In genomic region chr2:27681844-27682243, GRCh38 we compare ENCODE assay signal across 12 cellular contexts. TPM values are rescaled to one million over a fixed set of nuclear protein-coding genes. Genes with fewer than 3 reads are reported as not detected.
DNase-seq lines count a peak whose midpoint lies in the region; ATAC-seq, FAIRE-seq and TF ChIP-seq lines count a peak whose summit lies in the region.
"Had no signal": no experiment of that assay in that cellular context is flagged by ENCODE, and none has a peak within 500 bp of the region (broad histone marks: within the 10 kb centered on the region; RNA-seq: fewer than 3 reads in every experiment).

No MANE protein-coding gene starts in this region.

- H4K5ac ChIP-seq in H9 (ENCODE audit: insufficient read length, low read depth, low read length): no peak overlapping the region

- H3K9me3 Mint-ChIP-seq in Calu3 (ENCODE audit: low read depth, unreplicated experiment) (no peaks in the 10 kb centered on the region), H9 (no peaks in the 10 kb centered on the region)

- dilution Hi-C loops in endothelial cell of umbilical vein (cut with MboI; ENCODE audit: extremely low pct_ligation_motif_present, low sequenced_read_pairs): no loop called here

- H3K18ac ChIP-seq in H9 (ENCODE audit: insufficient read length, low read depth, low read length): no peak overlapping the region

- H4K91ac ChIP-seq in H9 (ENCODE audit: insufficient read length, low read depth, low read length): no peak overlapping the region

- H3K36me3 ChIP-seq in endothelial cell of umbilical vein (ENCODE audit: control insufficient read depth in 2 of 2, extremely low read depth in 1 of 2, insufficient read depth in 2 of 2, low read length in 2 of 2) (peaks cover 5 to 12% of the 10 kb centered on the region in 2 experiments), pancreas (peaks cover 0 to 37% (median 0%) of the 10 kb centered on the region in 3 donors)

- no peak overlapping the region for H3K4me3 ChIP-seq in endothelial cell of umbilical vein (replicated peaks in 1 of 3; ENCODE audit: insufficient read depth in 1 of 3, low read depth in 1 of 3, low read length in 3 of 3)
- no peak overlapping the region for H3K4me3 ChIP-seq in pancreas
- H3K4me3 ChIP-seq: lung had no signal

- H3K56ac ChIP-seq in H9 (ENCODE audit: insufficient read length, low read depth, low read length): no peak overlapping the region

- CTCF ChIA-PET in Calu3 (lab: Charles Lee) (interaction anchor here (0.6 to 2.9 kb wide), 21 partner anchors 8 to 1164 kb away, joined by 3 to 14 read pairs (median 5); partner anchors contain the start of genes CCDC121, GPN1, SLC4A1AP and SUPT7L), endothelial cell of umbilical vein (lab: Charles Lee) (interaction anchor here (1.0 to 3.5 kb wide), 11 partner anchors 10 to 771 kb away, joined by 3 to 74 read pairs (median 12); partner anchors contain the start of genes CCDC121, FNDC4, GPN1 and NRBP1)

- BruUV-seq in Calu3 (replicated peaks; lab: Mats Ljungman, UMichigan): no TSS peak
- TSS peak; percentile 52 for BruUV-seq in endothelial cell of umbilical vein (replicated peaks; lab: Mats Ljungman, UMichigan)

- H2AFZ ChIP-seq in endothelial cell of umbilical vein (ENCODE audit: low read depth, low read length) (no peak overlapping the region), H9 (ENCODE audit: low read length) (no peak overlapping the region)

- H3K9ac ChIP-seq in endothelial cell of umbilical vein (replicated peaks; ENCODE audit: extremely low read depth, insufficient read depth, low read length) (peak overlapping the region; percentile 49), H9 (ENCODE audit: extremely low read depth, insufficient read length, low read length) (no peak overlapping the region)

- TF ChIP-seq CTCF in Calu3 (IDR thresholded peaks at IDR 0.05; ENCODE audit: unreplicated experiment) (no peak), endothelial cell of umbilical vein (IDR thresholded peaks at IDR 0.05; ENCODE audit: extremely low read depth in 1 of 2, insufficient read depth in 1 of 2, low read depth in 1 of 2, low read length in 2 of 2) (no peak), pancreas (IDR thresholded peaks at IDR 0.05) (no peak), GM20000 (IDR thresholded peaks at IDR 0.05; ENCODE audit: extremely low read depth, missing control alignments) (no peak), H9 (conservative IDR thresholded peaks at IDR 0.05) (no peak)

- H3K4me2 ChIP-seq in endothelial cell of umbilical vein (ENCODE audit: insufficient read depth, low read length) (peak overlapping the region; percentile 69), H9 (ENCODE audit: insufficient read depth, insufficient read length, low read length) (no peak overlapping the region)

- no peak overlapping the region for H3K23ac ChIP-seq in H9 (ENCODE audit: insufficient read length, low read depth, low read length)

- H3K9me3 ChIP-seq in endothelial cell of umbilical vein (replicated peaks; ENCODE audit: control insufficient read depth, insufficient read depth, low read length) (no peaks in the 10 kb centered on the region), pancreas (peaks cover 0 to 2% (median 0%) of the 10 kb centered on the region in 4 donors), H9 (ENCODE audit: control insufficient read depth, low read depth, low read length) (no peaks in the 10 kb centered on the region)

- H2BK15ac ChIP-seq in H9 (ENCODE audit: low read depth, low read length): no peak overlapping the region

- H3K79me2 ChIP-seq in endothelial cell of umbilical vein (ENCODE audit: control insufficient read depth, insufficient read depth, low read length) (no peaks in the 10 kb centered on the region), H9 (ENCODE audit: insufficient read depth, low read length) (no peaks in the 10 kb centered on the region)

- intact Hi-C loops in Calu3 (cut with micrococcal nuclease; ENCODE audit: unreplicated experiment): no loop called here
- intact Hi-C loops in endothelial cell of umbilical vein (cut with micrococcal nuclease): loop anchor here (1.0 to 2.0 kb wide), 2 partner anchors 15 to 53 kb away; partner anchors contain the start of genes CCDC121 and GPN1
- intact Hi-C loops in pancreas (cut with DNase I): no loop called here

- H3K9me1 ChIP-seq in endothelial cell of umbilical vein (replicated peaks; ENCODE audit: control insufficient read depth, extremely low read depth, insufficient read depth, low read length): no peaks in the 10 kb centered on the region

- FAIRE-seq in endothelial cell of umbilical vein (lab: Jason Lieb, UNC) (no peak), pancreas (lab: Jason Lieb, UNC) (no peak)

- peak; percentile 19 for DNase-seq in Calu3
- DNase-seq in RPMI7951 (ENCODE audit: low read depth): peak; percentile 32
- DNase-seq in endothelial cell of umbilical vein (ENCODE audit: low read depth, low spot score): no peak
- DNase-seq in pancreas: no peak
- DNase-seq in GM20000 (ENCODE audit: low spot score): no peak
- DNase-seq in H9: no peak
- DNase-seq: cortex of kidney; NCI-H446 treated with DMSO at 0.1 percent for 48 hours; stimulated activated CD4-positive, alpha-beta T cell treated with anti-CD3 and anti-CD28 coated beads, Interleukin-4, amount 100 ng/mL, for 24 hours had no signal

- H3K27ac Mint-ChIP-seq in Calu3 (ENCODE audit: unreplicated experiment) (peak overlapping the region; percentile 92), H9 (no peak overlapping the region)

- no peak for TF ChIP-seq POLR2A in endothelial cell of umbilical vein (IDR thresholded peaks at IDR 0.05; ENCODE audit: low read depth, low read length)

- H4K20me1 ChIP-seq in endothelial cell of umbilical vein (replicated peaks; ENCODE audit: control insufficient read depth, extremely low read depth, insufficient read depth, low read length) (no peaks in the 10 kb centered on the region), H9 (ENCODE audit: control insufficient read depth, insufficient read depth, insufficient read length) (no peaks in the 10 kb centered on the region)

- no peak overlapping the region for H4K8ac ChIP-seq in H9 (replicated peaks; ENCODE audit: insufficient read length, low read depth, low read length)

- H3K4ac ChIP-seq in H9 (ENCODE audit: low read depth, low read length): no peak overlapping the region

- H3K27me3 ChIP-seq in endothelial cell of umbilical vein (ENCODE audit: control insufficient read depth in 2 of 2, insufficient read depth in 2 of 2, low read length in 2 of 2) (no peaks in the 10 kb centered on the region), pancreas (no peaks in the 10 kb centered on the region), H9 (ENCODE audit: insufficient read depth, low read length) (no peaks in the 10 kb centered on the region)

- H3K27ac ChIP-seq in endothelial cell of umbilical vein (ENCODE audit: insufficient read depth, low read depth, low read length): peak overlapping the region; percentile 97
- peak overlapping the region in 2 of 4 donors; percentile 75 to 85 for H3K27ac ChIP-seq in pancreas
- H3K27ac ChIP-seq in H9 (ENCODE audit: insufficient read length, low read depth, low read length): no peak overlapping the region

- H3K23me2 ChIP-seq in H9 (ENCODE audit: insufficient read length, low read depth, low read length, poor library complexity, severe bottlenecking): no peaks in the 10 kb centered on the region

- no peak overlapping the region for H2BK120ac ChIP-seq in H9 (ENCODE audit: low read depth, low read length, poor library complexity, severe bottlenecking)

- H3K36me3 Mint-ChIP-seq in Calu3 (ENCODE audit: insufficient read depth, unreplicated experiment) (peaks cover 36% of the 10 kb centered on the region), H9 (ENCODE audit: insufficient read depth in 1 of 3, low read depth in 3 of 3) (peaks cover 0 to 53% (median 31%) of the 10 kb centered on the region in 3 experiments; a peak in 6 of 7 replicates)

- H3K4me1 Mint-ChIP-seq in Calu3 (ENCODE audit: low read depth, unreplicated experiment) (peaks cover 40% of the 10 kb centered on the region), H9 (no peaks in the 10 kb centered on the region)

- H3K4me3 Mint-ChIP-seq in Calu3 (ENCODE audit: low read depth, unreplicated experiment): peak overlapping the region; percentile 15
- H3K4me3 Mint-ChIP-seq in H9: no peak overlapping the region

- H3K4me1 ChIP-seq in endothelial cell of umbilical vein (ENCODE audit: control insufficient read depth, extremely low read depth, insufficient read depth, low read length) (peaks cover 25% of the 10 kb centered on the region), pancreas (peaks cover 10 to 40% (median 12%) of the 10 kb centered on the region in 3 donors), H9 (ENCODE audit: insufficient read depth, low read length) (no peaks in the 10 kb centered on the region)

- WGBS in pancreas, 2 donors: 35 to 47% methylated on average over 1 of the region's 1 CpG
- no CpG with 5 or more reads among the region's 1 CpG for WGBS in H9 (ENCODE audit: extremely low coverage, insufficient read length, low lambda C conversion rate)

- no peak overlapping the region for H2BK20ac ChIP-seq in H9 (ENCODE audit: low read depth, low read length, poor library complexity, severe bottlenecking)

- ATAC-seq in pancreas (peak; percentile 65 to 81 (median 76)), HG03159 (IDR thresholded peaks at IDR 0.05; ENCODE audit: unreplicated experiment) (no peak), HG02981 (IDR thresholded peaks at IDR 0.05; ENCODE audit: unreplicated experiment) (no peak)

- no peak overlapping the region for H2AK5ac ChIP-seq in H9 (ENCODE audit: insufficient read length, low read length)

- POLR2A ChIA-PET in endothelial cell of umbilical vein (lab: Charles Lee): interaction anchor here (0.7 to 1.0 kb wide), 3 partner anchors 26 to 118 kb away, joined by 3 to 4 read pairs (median 3); no protein-coding TSS in a partner anchor

- no peak overlapping the region for H3K14ac ChIP-seq in H9 (ENCODE audit: insufficient read depth, low read length)

- no peaks in the 10 kb centered on the region for H3K79me1 ChIP-seq in H9 (ENCODE audit: insufficient read depth, low read depth, low read length, poor library complexity, severe bottlenecking)

- H2BK5ac ChIP-seq in H9 (ENCODE audit: insufficient read length, low read length): no peak overlapping the region

- H3K27me3 Mint-ChIP-seq in Calu3 (ENCODE audit: unreplicated experiment) (no peaks in the 10 kb centered on the region), H9 (ENCODE audit: low read depth) (no peaks in the 10 kb centered on the region)

- no peak overlapping the region for H3T11ph ChIP-seq in H9 (ENCODE audit: low read length)

- H2BK12ac ChIP-seq in H9 (ENCODE audit: insufficient read length, low read depth, low read length): no peak overlapping the region

RNA-seq across cellular contexts. Expression of gene SLC4A1AP, which starts 18.2 kb away (rescaled TPM):
- 24.2 and 27.8 TPM in 2 replicates for total RNA-seq in Calu3 (2022)
- 37.9 and 40.0 TPM in 2 replicates for total RNA-seq in RPMI7951 (2014; rRNA removed; shearing (Covaris generic))
- 26.2 and 28.4 TPM in 2 replicates for total RNA-seq in endothelial cell of umbilical vein
- polyA plus RNA-seq in endothelial cell of umbilical vein: 9.1 and 9.5 TPM in 2 replicates
- polyA plus RNA-seq in endothelial cell of umbilical vein (2011; cell fraction: cytosol; rRNA removed): 12.3 and 12.7 TPM in 2 replicates
- polyA plus RNA-seq in endothelial cell of umbilical vein (2011; cell fraction: nucleus; rRNA removed): 15.3 and 19.2 TPM in 2 replicates
- polyA plus RNA-seq in endothelial cell of umbilical vein (2012): 24.5 and 29.7 TPM in 2 replicates
- polyA minus RNA-seq in endothelial cell of umbilical vein: 5.1 and 6.2 TPM in 2 replicates
- polyA minus RNA-seq in endothelial cell of umbilical vein (2011; cell fraction: cytosol; rRNA and poly(A)+ RNA removed): 11.2 TPM
- polyA minus RNA-seq in endothelial cell of umbilical vein (2011; cell fraction: nucleus; rRNA and poly(A)+ RNA removed): 9.2 and 9.6 TPM in 2 replicates
- 10 to 100 TPM in 1 of 6 donors, 1 to 10 TPM in 5; 5.1 to 12.1 (median 8.1) TPM for total RNA-seq in pancreas
- polyA plus RNA-seq in pancreas: 10 to 100 TPM in 1 of 2 donors, 1 to 10 TPM in 1; 7.7 to 12.6 TPM
- 18.8 and 20.8 TPM in 2 replicates for total RNA-seq in H9 (2021)

RNA-seq across cellular contexts. Expression of gene SUPT7L, which starts 18.4 kb away (rescaled TPM):
- total RNA-seq in Calu3 (2022) (33.0 and 35.5 TPM in 2 replicates), endothelial cell of umbilical vein (30.2 and 30.3 TPM in 2 replicates), pancreas (10 to 100 TPM in 3 of 6 donors, 1 to 10 TPM in 3; 8.0 to 18.1 (median 9.9) TPM), H9 (2021) (28.9 and 30.4 TPM in 2 replicates)
- total RNA-seq in RPMI7951 (2014; rRNA removed; shearing (Covaris generic)): 29.2 and 31.5 TPM in 2 replicates
- polyA plus RNA-seq in endothelial cell of umbilical vein (39.3 and 44.5 TPM in 2 replicates), pancreas (10 to 100 TPM; 22.5 to 32.4 TPM)
- 39.4 and 41.5 TPM in 2 replicates for polyA plus RNA-seq in endothelial cell of umbilical vein (2011; cell fraction: cytosol; rRNA removed)
- 106 and 122 TPM in 2 replicates for polyA plus RNA-seq in endothelial cell of umbilical vein (2011; cell fraction: nucleus; rRNA removed)
- 31.9 and 33.1 TPM in 2 replicates for polyA plus RNA-seq in endothelial cell of umbilical vein (2012)
- 41.6 and 42.7 TPM in 2 replicates for polyA minus RNA-seq in endothelial cell of umbilical vein
- 25.1 TPM for polyA minus RNA-seq in endothelial cell of umbilical vein (2011; cell fraction: cytosol; rRNA and poly(A)+ RNA removed)
- polyA minus RNA-seq in endothelial cell of umbilical vein (2011; cell fraction: nucleus; rRNA and poly(A)+ RNA removed): 43.5 and 53.4 TPM in 2 replicates

RNA-seq across cellular contexts. Expression of gene GPN1, which starts 53.0 kb away (rescaled TPM):
- total RNA-seq in Calu3 (2022): 32.6 and 33.2 TPM in 2 replicates
- total RNA-seq in RPMI7951 (2014; rRNA removed; shearing (Covaris generic)): 61.9 and 63.3 TPM in 2 replicates
- total RNA-seq in endothelial cell of umbilical vein: 41.5 and 45.5 TPM in 2 replicates
- 33.2 and 35.4 TPM in 2 replicates for polyA plus RNA-seq in endothelial cell of umbilical vein
- 49.3 and 49.6 TPM in 2 replicates for polyA plus RNA-seq in endothelial cell of umbilical vein (2011; cell fraction: cytosol; rRNA removed)
- polyA plus RNA-seq in endothelial cell of umbilical vein (2011; cell fraction: nucleus; rRNA removed): 28.9 and 36.3 TPM in 2 replicates
- 56.4 and 68.4 TPM in 2 replicates for polyA plus RNA-seq in endothelial cell of umbilical vein (2012)
- 52.5 and 60.8 TPM in 2 replicates for polyA minus RNA-seq in endothelial cell of umbilical vein
- 35.8 TPM for polyA minus RNA-seq in endothelial cell of umbilical vein (2011; cell fraction: cytosol; rRNA and poly(A)+ RNA removed)
- polyA minus RNA-seq in endothelial cell of umbilical vein (2011; cell fraction: nucleus; rRNA and poly(A)+ RNA removed): 25.2 and 33.6 TPM in 2 replicates
- 10 to 100 TPM in 5 of 6 donors, 1 to 10 TPM in 1; 8.2 to 17.0 (median 12.0) TPM for total RNA-seq in pancreas
- polyA plus RNA-seq in pancreas: 10 to 100 TPM in 1 of 2 donors, 1 to 10 TPM in 1; 7.9 to 15.5 TPM
- total RNA-seq in H9 (2021): 45.5 and 48.5 TPM in 2 replicates

RNA-seq across cellular contexts. Expression of gene CCDC121, which starts 53.0 kb away (rescaled TPM):
- total RNA-seq in Calu3 (2022) (5.5 and 6.3 TPM in 2 replicates), endothelial cell of umbilical vein (1.7 and 3.3 TPM in 2 replicates), pancreas (1 to 10 TPM; 1.1 to 3.1 (median 1.8) TPM), H9 (2021) (1.2 and 1.6 TPM in 2 replicates)
- total RNA-seq in RPMI7951 (2014; rRNA removed; shearing (Covaris generic)): 1.8 and 2.2 TPM in 2 replicates
- polyA plus RNA-seq in endothelial cell of umbilical vein (0.92 and 1.2 TPM in 2 replicates), pancreas (1 to 10 TPM; 1.6 to 2.0 TPM)
- 1.4 and 1.5 TPM in 2 replicates for polyA plus RNA-seq in endothelial cell of umbilical vein (2011; cell fraction: cytosol; rRNA removed)
- 1.4 and 1.8 TPM in 2 replicates for polyA plus RNA-seq in endothelial cell of umbilical vein (2011; cell fraction: nucleus; rRNA removed)
- polyA plus RNA-seq in endothelial cell of umbilical vein (2012): 2.2 and 2.7 TPM in 2 replicates
- 0.79 and 0.95 TPM in 2 replicates for polyA minus RNA-seq in endothelial cell of umbilical vein
- 1.0 TPM for polyA minus RNA-seq in endothelial cell of umbilical vein (2011; cell fraction: cytosol; rRNA and poly(A)+ RNA removed)
- 0.96 and 1.0 TPM in 2 replicates for polyA minus RNA-seq in endothelial cell of umbilical vein (2011; cell fraction: nucleus; rRNA and poly(A)+ RNA removed)

Comparison
In these comparisons a context has a peak if more than half of its experiments do, and no peak if none do; other contexts are left out.
1. DNase-seq: peak in Calu3 (single experiment) and RPMI7951 (single experiment); none in endothelial cell of umbilical vein (single experiment), pancreas (0 of 6), GM20000 (single experiment) and H9 (single experiment).
2. ATAC-seq: peak in pancreas (4 of 4); none in HG03159 (single experiment) and HG02981 (single experiment).